10 cellular contexts compared by ENCODE assay signal in the genomic region with DNA sequence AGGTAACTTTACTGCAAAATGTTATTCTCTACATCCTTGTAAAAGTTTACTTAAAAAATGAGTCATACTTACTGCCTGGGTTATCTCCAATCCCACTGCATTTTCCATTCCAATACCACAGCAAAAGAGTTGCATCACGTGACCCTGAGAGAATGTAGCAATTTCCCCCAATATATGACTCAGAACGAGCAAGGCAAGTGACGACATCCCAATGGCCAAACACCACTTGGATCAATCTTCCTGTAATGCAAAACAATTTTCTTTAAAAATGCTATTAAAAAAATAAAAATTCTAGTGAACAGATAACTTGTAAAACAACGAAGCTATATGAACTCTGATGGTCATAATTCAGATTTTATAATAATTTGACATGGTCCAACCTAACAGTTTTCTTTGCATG.
DNase-seq lines count a peak whose midpoint lies in the region; ATAC-seq and TF ChIP-seq lines count a peak whose summit lies in the region.
"Had no signal": no experiment of that assay in that cellular context is flagged by ENCODE, and none has a peak within 500 bp of the region (broad histone marks: within the 10 kb centered on the region; RNA-seq: fewer than 3 reads in every experiment).

No MANE protein-coding gene starts in this region.

- CTCF ChIA-PET in activated CD4-positive, alpha-beta T cell treated with anti-CD3 and anti-CD28 coated beads, Interleukin-2, amount 10 ng/mL, durations not matched to agents 7 days and 5 days (lab: Charles Lee) = interaction anchor here (0.6 kb wide), 1 partner anchor 782 kb away, joined by 3 read pairs; no protein-coding TSS in a partner anchor
- CTCF ChIA-PET in WTC11 (lab: Charles Lee) = no interaction called here

- H3K4me3 Mint-ChIP-seq in activated CD4-positive, alpha-beta T cell treated with anti-CD3 and anti-CD28 coated beads, Interleukin-2, amount 10 ng/mL, durations not matched to agents 7 days and 5 days = no peak overlapping the region
- H3K4me3 Mint-ChIP-seq in WTC11 = no peak overlapping the region

- H3K36me3 ChIP-seq in ovary = no peaks in the 10 kb centered on the region

- H3K4me3 ChIP-seq in right cardiac atrium (ENCODE audit: low read length) = no peak overlapping the region
- no peak overlapping the region for H3K4me3 ChIP-seq in ovary
- H3K4me3 ChIP-seq: dorsolateral prefrontal cortex had no signal

- H3K27ac Mint-ChIP-seq in activated CD4-positive, alpha-beta T cell treated with anti-CD3 and anti-CD28 coated beads, Interleukin-2, amount 10 ng/mL, durations not matched to agents 7 days and 5 days = no peak overlapping the region
- H3K27ac Mint-ChIP-seq in WTC11 = no peak overlapping the region

- no peaks in the 10 kb centered on the region for H3K9me3 ChIP-seq in right cardiac atrium (ENCODE audit: control insufficient read depth, low read length)
- no peaks in the 10 kb centered on the region for H3K9me3 ChIP-seq in ovary

- TF ChIP-seq CTCF in WTC11 (IDR thresholded peaks at IDR 0.05) (no peak), ovary (IDR thresholded peaks at IDR 0.05) (no peak)

- peak; percentile 56 for DNase-seq in activated CD4-positive, alpha-beta T cell treated with anti-CD3 and anti-CD28 coated beads for 48 hours
- DNase-seq in activated CD4-positive, alpha-beta T cell treated with anti-CD3 and anti-CD28 coated beads, Interleukin-2, amount 10 ng/mL, durations not matched to agents 7 days and 5 days = no peak
- no peak for DNase-seq in WTC11 (ENCODE audit: low spot score)
- peak; percentile 85 for DNase-seq in fibroblast of the conjunctiva (ENCODE audit: low read depth)
- peak; percentile 96 for DNase-seq in stromal cell of bone marrow (ENCODE audit: low read depth)
- no peak for DNase-seq in right cardiac atrium
- no peak for DNase-seq in ovary
- no peak for DNase-seq in left colon
- DNase-seq: dorsolateral prefrontal cortex had no signal

- POLR2A ChIA-PET in activated CD4-positive, alpha-beta T cell treated with anti-CD3 and anti-CD28 coated beads, Interleukin-2, amount 10 ng/mL, durations not matched to agents 7 days and 5 days (lab: Charles Lee) = no interaction called here
- POLR2A ChIA-PET in WTC11 (lab: Charles Lee) = no interaction called here

- H3K36me3 Mint-ChIP-seq in activated CD4-positive, alpha-beta T cell treated with anti-CD3 and anti-CD28 coated beads, Interleukin-2, amount 10 ng/mL, durations not matched to agents 7 days and 5 days (ENCODE audit: low read depth) = peaks cover 3% of the 10 kb centered on the region
- no peaks in the 10 kb centered on the region for H3K36me3 Mint-ChIP-seq in WTC11

- H3K27ac ChIP-seq in right cardiac atrium (ENCODE audit: low read length) = no peak overlapping the region
- H3K27ac ChIP-seq in ovary = no peak overlapping the region
- H3K27ac ChIP-seq: dorsolateral prefrontal cortex had no signal

- no peaks in the 10 kb centered on the region for H3K27me3 ChIP-seq in right cardiac atrium (ENCODE audit: control insufficient read depth, insufficient read depth)
- no peaks in the 10 kb centered on the region for H3K27me3 ChIP-seq in ovary
- H3K27me3 ChIP-seq: dorsolateral prefrontal cortex had no signal

- H3K27me3 Mint-ChIP-seq in activated CD4-positive, alpha-beta T cell treated with anti-CD3 and anti-CD28 coated beads, Interleukin-2, amount 10 ng/mL, durations not matched to agents 7 days and 5 days = no peaks in the 10 kb centered on the region
- H3K27me3 Mint-ChIP-seq in WTC11 (ENCODE audit: low read depth) = no peaks in the 10 kb centered on the region

- WGBS in right cardiac atrium = 65% methylated on average over 4 of the region's 4 CpGs
- WGBS in ovary, 3 donors = 42 to 53% (median 49%) methylated on average over 4 of the region's 4 CpGs

- ATAC-seq in WTC11 (no peak), right cardiac atrium (no peak), left colon (no peak)
- ATAC-seq: Panc1 had no signal

- H3K4me1 Mint-ChIP-seq in activated CD4-positive, alpha-beta T cell treated with anti-CD3 and anti-CD28 coated beads, Interleukin-2, amount 10 ng/mL, durations not matched to agents 7 days and 5 days = peaks cover 7% of the 10 kb centered on the region
- H3K4me1 Mint-ChIP-seq in WTC11 = peaks cover 6% of the 10 kb centered on the region

- no peaks in the 10 kb centered on the region for H3K9me3 Mint-ChIP-seq in activated CD4-positive, alpha-beta T cell treated with anti-CD3 and anti-CD28 coated beads, Interleukin-2, amount 10 ng/mL, durations not matched to agents 7 days and 5 days
- H3K9me3 Mint-ChIP-seq in WTC11 = no peaks in the 10 kb centered on the region

- intact Hi-C loops in right cardiac atrium (cut with DNase I) = loop anchor here in 1 of 4 donors (5.0 kb wide), 1 partner anchor 565 kb away; no protein-coding TSS in a partner anchor
- intact Hi-C loops in ovary (cut with DNase I) = no loop called here
- intact Hi-C loops in left colon (cut with DNase I, micrococcal nuclease) = loop anchor here in 1 of 2 donors (5.0 kb wide), 1 partner anchor 280 kb away; a partner anchor contains a TSS

- TF ChIP-seq POLR2A in ovary (IDR thresholded peaks at IDR 0.05) = no peak

- no peak for TF ChIP-seq EP300 in ovary (IDR thresholded peaks at IDR 0.05)

- peaks cover 1% of the 10 kb centered on the region for H3K4me1 ChIP-seq in right cardiac atrium (ENCODE audit: control insufficient read depth, insufficient read depth, low read length)
- peaks cover 2% of the 10 kb centered on the region for H3K4me1 ChIP-seq in ovary (ENCODE audit: insufficient read depth)

TF ChIP-seq in WTC11, 78 proteins besides CTCF, POLR2A, EP300 and RAD21:
- TF ChIP-seq NFE2L1 (CRISPR knock-in tag; IDR thresholded peaks at IDR 0.05) (no peak), GABPB1 (CRISPR knock-in tag; IDR thresholded peaks at IDR 0.05) (peak; percentile 84)

Comparison
In these comparisons a context has a peak if more than half of its experiments do, and no peak if none do; other contexts are left out.
1. DNase-seq: peak in activated CD4-positive, alpha-beta T cell treated with anti-CD3 and anti-CD28 coated beads for 48 hours (single experiment), fibroblast of the conjunctiva (single experiment) and stromal cell of bone marrow (single experiment); none in activated CD4-positive, alpha-beta T cell treated with anti-CD3 and anti-CD28 coated beads, Interleukin-2, amount 10 ng/mL, durations not matched to agents 7 days and 5 days (single experiment), WTC11 (single experiment), right cardiac atrium (0 of 3), ovary (0 of 5) and left colon (0 of 2).